Comparison of ENCODE assay signal across 21 cellular contexts in genomic region chr3:88090681-88091080, GRCh38.
"Had no signal": no experiment of that assay in that cellular context is flagged by ENCODE, and none has a peak within 500 bp of the region (broad histone marks: within the 10 kb centered on the region; RNA-seq: fewer than 3 reads in every experiment).

No MANE protein-coding gene starts in this region.

- H3K4me1 ChIP-seq: SJSA1 had no signal

- H3K27ac ChIP-seq: HL-60, SJSA1, SK-N-MC had no signal

- H3K9me3 ChIP-seq: MG63, SJSA1 had no signal

- H3K27me3 ChIP-seq: MG63, SJSA1 had no signal

- H3K4me3 ChIP-seq: MG63, SJSA1, SK-N-MC had no signal

- H3K36me3 ChIP-seq: MG63 had no signal

- DNase-seq: KBM-7, MG63, NCI-H1092 treated with DMSO at 0.1 percent for 48 hours, NCI-H1436, NCI-H187, NCI-H2029, NCI-H2081 treated with DMSO at 0.1 percent for 48 hours, NCI-H2171, NCI-H226, NCI-H446, NCI-H510A, NCI-H524 treated with DMSO at 0.1 percent for 48 hours, NCI-H69, NCI-H774, Right ventricle myocardium superior, RPMI8226, SIG-M5 had no signal

- FAIRE-seq: RCC 7860 had no signal
